In the genomic region with DNA sequence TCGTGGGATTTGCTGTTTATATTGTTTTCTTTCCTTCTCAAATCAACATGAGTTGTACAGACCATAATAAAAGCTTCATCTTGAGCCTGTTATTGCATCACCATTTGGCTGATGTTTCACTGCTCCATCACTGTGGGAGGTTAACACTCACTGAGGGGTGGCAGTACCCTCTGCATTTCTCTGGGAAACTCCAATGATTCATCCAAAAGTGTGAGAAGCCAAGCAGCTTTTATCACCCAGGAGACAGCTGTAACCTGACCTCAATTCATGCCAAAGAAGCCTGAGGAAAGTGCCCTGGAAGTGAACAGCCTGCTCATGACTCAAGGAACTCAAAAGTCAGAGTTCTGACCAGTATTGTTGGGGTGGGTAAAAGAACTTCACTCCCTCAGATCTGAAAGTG, we compare ENCODE assay signal across 8 cellular contexts.
DNase-seq lines count a peak whose midpoint lies in the region; ATAC-seq, FAIRE-seq and TF ChIP-seq lines count a peak whose summit lies in the region.

No MANE protein-coding gene starts in this region.

- TF ChIP-seq CTCF in A549 (IDR thresholded peaks at IDR 0.05), result no peak
- no peak for TF ChIP-seq CTCF in HEK293 (tag by site-specific recombination; IDR thresholded peaks at IDR 0.05)
- TF ChIP-seq CTCF in astrocyte of the spinal cord (IDR thresholded peaks at IDR 0.05; ENCODE audit: low read depth, low read length), result no peak

- H3K36me3 ChIP-seq in HEK293 (ENCODE audit: control insufficient read depth in 2 of 2, insufficient read depth in 1 of 2, low read length in 2 of 2), result no peaks in the 10 kb centered on the region

- H3K9me3 ChIP-seq in A549 (no peaks in the 10 kb centered on the region), HEK293 (ENCODE audit: control insufficient read depth, insufficient read depth, low read depth, low read length) (no peaks in the 10 kb centered on the region)

- no peak overlapping the region for H3K4me3 ChIP-seq in A549
- H3K4me3 ChIP-seq in HEK293 (ENCODE audit: low read depth, low read length), result no peak overlapping the region
- no peak overlapping the region for H3K4me3 ChIP-seq in astrocyte of the spinal cord (ENCODE audit: low read depth, low read length)

- DNase-seq in A549 (ENCODE audit: low read depth in 1 of 2, low spot score in 1 of 2) (peak; percentile 38 to 81), astrocyte of the spinal cord (ENCODE audit: low read depth, low spot score) (peak; percentile 98), kidney glomerular epithelial cell (lab: John Stamatoyannopoulos, UW) (peak; percentile 100), NCI-H774 (lab: John Stamatoyannopoulos, UW) (no peak), T-helper 2 cell (no peak), AML-193 (lab: John Stamatoyannopoulos, UW) (no peak), mesenteric fat pad (ENCODE audit: low spot score) (no peak)

- in situ Hi-C loops in astrocyte of the spinal cord (cut with HindIII; ENCODE audit: low sequenced_read_pairs), result no loop called here

- CTCF ChIA-PET in A549 (lab: Yijun Ruan, JAX), result no interaction called here
- CTCF ChIA-PET in HEK293 (lab: Yijun Ruan, JAX), result interaction anchor here (0.7 kb wide), 1 partner anchor 268 kb away, joined by 5 read pairs; no protein-coding TSS in a partner anchor

- TF ChIP-seq RAD21 in A549 (conservative IDR thresholded peaks at IDR 0.05 in 1 of 2, IDR thresholded peaks at IDR 0.05 in 1 of 2), result peak in 1 of 2 experiments; percentile 39; a peak in 2 of 5 replicates

- TF ChIP-seq EP300 in A549 (IDR thresholded peaks at IDR 0.05), result peak; percentile 65 to 78; a peak in 3 of 5 replicates

- H3K4me2 ChIP-seq in A549, result peak overlapping the region; percentile 74

- peak overlapping the region; percentile 90 for H3K27ac ChIP-seq in A549
- no peak overlapping the region for H3K27ac ChIP-seq in HEK293 (ENCODE audit: extremely low read depth, low read depth, low read length)

- H3K4me1 ChIP-seq in A549 (peaks cover 48% of the 10 kb centered on the region), HEK293 (ENCODE audit: control insufficient read depth, insufficient read depth, low read length) (no peaks in the 10 kb centered on the region)

- no peak for TF ChIP-seq POLR2A in A549 (IDR thresholded peaks at IDR 0.05; ENCODE audit: low read length)

- 0% methylated on average over 1 of the region's 1 CpG for WGBS in A549 (ENCODE audit: missing lambda C conversion rate)

- FAIRE-seq in A549 (lab: Jason Lieb, UNC), result no peak

- POLR2A ChIA-PET in A549 (lab: Yijun Ruan, JAX), result no interaction called here
- POLR2A ChIA-PET in HEK293 (lab: Yijun Ruan, JAX), result no interaction called here

- ATAC-seq in A549, result peak; percentile 88 to 89

TF ChIP-seq in A549, 52 proteins besides CTCF, POLR2A, EP300 and RAD21:
- peak; percentile 71 for TF ChIP-seq FOSL2 (IDR thresholded peaks at IDR 0.05)
- peak; percentile 78 for TF ChIP-seq FOSL2 (CRISPR knock-in tag; IDR thresholded peaks at IDR 0.05)
- peak; percentile 64 to 68; a peak in 3 of 5 replicates for TF ChIP-seq JUN (IDR thresholded peaks at IDR 0.05)
- TF ChIP-seq NFE2L2 (conservative IDR thresholded peaks at IDR 0.05; ENCODE audit: low read length), result no peak
- TF ChIP-seq CEBPB (IDR thresholded peaks at IDR 0.05), result peak; percentile 83 to 93
- TF ChIP-seq SMC3 (IDR thresholded peaks at IDR 0.05), result peak; percentile 27; the same call in 2 of the 3 replicates
- TF ChIP-seq MAZ (IDR thresholded peaks at IDR 0.05; ENCODE audit: borderline replicate concordance, low read depth, low read length), result no peak
- no peak for TF ChIP-seq RARB (CRISPR knock-in tag; IDR thresholded peaks at IDR 0.05)
- TF ChIP-seq, protein P1, sequence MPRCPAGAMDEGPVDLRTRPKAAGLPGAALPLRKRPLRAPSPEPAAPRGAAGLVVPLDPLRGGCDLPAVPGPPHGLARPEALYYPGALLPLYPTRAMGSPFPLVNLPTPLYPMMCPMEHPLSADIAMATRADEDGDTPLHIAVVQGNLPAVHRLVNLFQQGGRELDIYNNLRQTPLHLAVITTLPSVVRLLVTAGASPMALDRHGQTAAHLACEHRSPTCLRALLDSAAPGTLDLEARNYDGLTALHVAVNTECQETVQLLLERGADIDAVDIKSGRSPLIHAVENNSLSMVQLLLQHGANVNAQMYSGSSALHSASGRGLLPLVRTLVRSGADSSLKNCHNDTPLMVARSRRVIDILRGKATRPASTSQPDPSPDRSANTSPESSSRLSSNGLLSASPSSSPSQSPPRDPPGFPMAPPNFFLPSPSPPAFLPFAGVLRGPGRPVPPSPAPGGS (IDR thresholded peaks at IDR 0.05), result peak; percentile 66; the same call in 1 of the 3 replicates
- peak; percentile 74; the same call in 1 of the 2 replicates for TF ChIP-seq JUNB (IDR thresholded peaks at IDR 0.05)
- no peak for TF ChIP-seq HOXB5 (CRISPR knock-in tag; IDR thresholded peaks at IDR 0.05)
- TF ChIP-seq MAFK (IDR thresholded peaks at IDR 0.05; ENCODE audit: partially characterized antibody), result no peak
- no peak for TF ChIP-seq SREBF2 (IDR thresholded peaks at IDR 0.05)
- TF ChIP-seq ZSCAN20 (CRISPR knock-in tag; IDR thresholded peaks at IDR 0.05), result no peak
- no peak for TF ChIP-seq KDM1A (IDR thresholded peaks at IDR 0.05; ENCODE audit: low read depth)
- no peak for TF ChIP-seq ZFP36 (IDR thresholded peaks at IDR 0.05; ENCODE audit: borderline replicate concordance, partially characterized antibody)
- no peak for TF ChIP-seq TP53 (CRISPR knock-in tag; IDR thresholded peaks at IDR 0.05)
- peak; percentile 66; the same call in 1 of the 2 replicates for TF ChIP-seq GATA3 (IDR thresholded peaks at IDR 0.05; ENCODE audit: borderline replicate concordance)
- no peak for TF ChIP-seq FOSB (CRISPR knock-in tag; IDR thresholded peaks at IDR 0.05)

TF ChIP-seq in HEK293, 187 proteins besides CTCF, POLR2A, EP300 and RAD21 (continues in another document):
- TF ChIP-seq ZNF211 (tag by site-specific recombination; IDR thresholded peaks at IDR 0.05; ENCODE audit: low read depth) (no peak), ZBTB20 (tag by site-specific recombination; IDR thresholded peaks at IDR 0.05) (no peak), ZBTB7A (tag by site-specific recombination; IDR thresholded peaks at IDR 0.05; ENCODE audit: low read depth) (no peak), ZEB2 (tag by site-specific recombination; IDR thresholded peaks at IDR 0.05) (0 out of 2 replicates have a peak, but pooled peaks have one; percentile 24)
- TF ChIP-seq, protein P2, sequence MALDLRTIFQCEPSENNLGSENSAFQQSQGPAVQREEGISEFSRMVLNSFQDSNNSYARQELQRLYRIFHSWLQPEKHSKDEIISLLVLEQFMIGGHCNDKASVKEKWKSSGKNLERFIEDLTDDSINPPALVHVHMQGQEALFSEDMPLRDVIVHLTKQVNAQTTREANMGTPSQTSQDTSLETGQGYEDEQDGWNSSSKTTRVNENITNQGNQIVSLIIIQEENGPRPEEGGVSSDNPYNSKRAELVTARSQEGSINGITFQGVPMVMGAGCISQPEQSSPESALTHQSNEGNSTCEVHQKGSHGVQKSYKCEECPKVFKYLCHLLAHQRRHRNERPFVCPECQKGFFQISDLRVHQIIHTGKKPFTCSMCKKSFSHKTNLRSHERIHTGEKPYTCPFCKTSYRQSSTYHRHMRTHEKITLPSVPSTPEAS (tag by site-specific recombination; IDR thresholded peaks at IDR 0.05), result no peak
- TF ChIP-seq, protein P3, sequence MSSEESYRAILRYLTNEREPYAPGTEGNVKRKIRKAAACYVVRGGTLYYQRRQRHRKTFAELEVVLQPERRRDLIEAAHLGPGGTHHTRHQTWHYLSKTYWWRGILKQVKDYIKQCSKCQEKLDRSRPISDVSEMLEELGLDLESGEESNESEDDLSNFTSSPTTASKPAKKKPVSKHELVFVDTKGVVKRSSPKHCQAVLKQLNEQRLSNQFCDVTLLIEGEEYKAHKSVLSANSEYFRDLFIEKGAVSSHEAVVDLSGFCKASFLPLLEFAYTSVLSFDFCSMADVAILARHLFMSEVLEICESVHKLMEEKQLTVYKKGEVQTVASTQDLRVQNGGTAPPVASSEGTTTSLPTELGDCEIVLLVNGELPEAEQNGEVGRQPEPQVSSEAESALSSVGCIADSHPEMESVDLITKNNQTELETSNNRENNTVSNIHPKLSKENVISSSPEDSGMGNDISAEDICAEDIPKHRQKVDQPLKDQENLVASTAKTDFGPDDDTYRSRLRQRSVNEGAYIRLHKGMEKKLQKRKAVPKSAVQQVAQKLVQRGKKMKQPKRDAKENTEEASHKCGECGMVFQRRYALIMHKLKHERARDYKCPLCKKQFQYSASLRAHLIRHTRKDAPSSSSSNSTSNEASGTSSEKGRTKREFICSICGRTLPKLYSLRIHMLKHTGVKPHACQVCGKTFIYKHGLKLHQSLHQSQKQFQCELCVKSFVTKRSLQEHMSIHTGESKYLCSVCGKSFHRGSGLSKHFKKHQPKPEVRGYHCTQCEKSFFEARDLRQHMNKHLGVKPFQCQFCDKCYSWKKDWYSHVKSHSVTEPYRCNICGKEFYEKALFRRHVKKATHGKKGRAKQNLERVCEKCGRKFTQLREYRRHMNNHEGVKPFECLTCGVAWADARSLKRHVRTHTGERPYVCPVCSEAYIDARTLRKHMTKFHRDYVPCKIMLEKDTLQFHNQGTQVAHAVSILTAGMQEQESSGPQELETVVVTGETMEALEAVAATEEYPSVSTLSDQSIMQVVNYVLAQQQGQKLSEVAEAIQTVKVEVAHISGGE (tag by site-specific recombination; conservative IDR thresholded peaks at IDR 0.05; ENCODE audit: low read depth), result no peak

Comparison
In these comparisons a context has a peak if more than half of its experiments do, and no peak if none do; other contexts are left out.
1. DNase-seq: peak in A549 (2 of 2), astrocyte of the spinal cord (single experiment) and kidney glomerular epithelial cell (single experiment); none in NCI-H774 (single experiment), T-helper 2 cell (0 of 5), AML-193 (0 of 2) and mesenteric fat pad (single experiment).